11 cellular contexts compared by ENCODE assay signal in the genomic region with DNA sequence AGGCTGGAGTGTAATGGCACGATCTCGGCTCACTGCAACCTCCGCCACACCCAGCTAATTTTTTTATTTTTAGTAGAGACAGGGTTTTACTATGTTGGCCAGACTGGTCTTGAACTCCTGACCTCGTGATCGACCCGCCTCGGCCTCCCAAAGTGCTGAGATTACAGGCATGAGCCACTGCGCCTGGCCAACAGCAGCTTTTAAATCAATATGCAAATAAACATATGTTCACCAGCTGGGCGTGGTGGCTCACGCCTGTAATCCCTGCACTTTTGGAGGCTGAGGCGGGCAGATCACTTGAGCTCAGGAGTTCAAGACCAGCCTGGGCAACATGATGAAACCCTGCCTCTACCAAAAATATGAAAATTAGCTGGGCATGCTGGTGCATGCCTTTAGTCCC. TPM values are rescaled to one million over a fixed set of nuclear protein-coding genes. Genes with fewer than 3 reads are reported as not detected.
"Had no signal": no experiment of that assay in that cellular context is flagged by ENCODE, and none has a peak within 500 bp of the region (broad histone marks: within the 10 kb centered on the region; RNA-seq: fewer than 3 reads in every experiment).

No MANE protein-coding gene starts in this region.

RNA-seq across cellular contexts. Expression of a gene that starts 2.7 kb away (rescaled TPM):
- total RNA-seq: gastrocnemius medialis; kidney epithelial cell; lower lobe of right lung; mesenteric fat pad; myocyte; naive thymus-derived CD8-positive, alpha-beta T cell; occipital lobe; pulmonary artery endothelial cell; spleen; upper lobe of left lung had no signal
- polyA plus RNA-seq: naive thymus-derived CD8-positive, alpha-beta T cell; neural cell; spleen had no signal

RNA-seq across cellular contexts. Expression of a gene that starts 9.7 kb away (rescaled TPM):
- total RNA-seq: mesenteric fat pad; naive thymus-derived CD8-positive, alpha-beta T cell; pulmonary artery endothelial cell had no signal
- polyA plus RNA-seq: neural cell had no signal

RNA-seq across cellular contexts. Expression of a gene that starts 9.7 kb away (rescaled TPM):
- total RNA-seq: lower lobe of right lung, mesenteric fat pad, occipital lobe, pulmonary artery endothelial cell had no signal
- polyA plus RNA-seq: naive thymus-derived CD8-positive, alpha-beta T cell; neural cell had no signal

RNA-seq across cellular contexts. Expression of a gene that starts 35.7 kb away (rescaled TPM):
- total RNA-seq: gastrocnemius medialis had no signal
